In genomic region chr17:65562206-65562531, GRCh38 we compare ENCODE assay signal across 1 cellular context.
TF ChIP-seq lines count a peak whose summit lies in the region.

No MANE protein-coding gene starts in this region.

TF ChIP-seq in HepG2, 621 proteins besides CTCF, POLR2A, EP300 and RAD21 (continued from another document and continues in another):
- TF ChIP-seq CREBL2 (CRISPR knock-in tag; IDR thresholded peaks at IDR 0.05; ENCODE audit: borderline replicate concordance) (peak; percentile 4; the same call in 1 of the 2 replicates), LCORL (IDR thresholded peaks at IDR 0.05) (no peak), LCORL (CRISPR knock-in tag; IDR thresholded peaks at IDR 0.05) (0 out of 2 replicates have a peak, but pooled peaks have one; percentile 56), HNRNPUL1 (IDR thresholded peaks at IDR 0.05; ENCODE audit: low read depth, low read length) (no peak), GTF3A (CRISPR knock-in tag; conservative IDR thresholded peaks at IDR 0.05) (no peak; the same call in 1 of the 2 replicates), YEATS4 (CRISPR knock-in tag; IDR thresholded peaks at IDR 0.05; ENCODE audit: borderline replicate concordance) (no peak), TBX2 (CRISPR knock-in tag; IDR thresholded peaks at IDR 0.05; ENCODE audit: borderline replicate concordance) (peak; percentile 42; the same call in 1 of the 2 replicates), HINFP (CRISPR knock-in tag; IDR thresholded peaks at IDR 0.05; ENCODE audit: low read depth) (no peak; the same call in 1 of the 2 replicates), NFIC (IDR thresholded peaks at IDR 0.05; ENCODE audit: low read length) (no peak), ZNF792 (CRISPR knock-in tag; IDR thresholded peaks at IDR 0.05) (no peak), ZFP37 (CRISPR knock-in tag; IDR thresholded peaks at IDR 0.05; ENCODE audit: borderline replicate concordance) (no peak; the same call in 1 of the 2 replicates), NCOA2 (CRISPR knock-in tag; IDR thresholded peaks at IDR 0.05) (no peak), ZNF687 (CRISPR knock-in tag; IDR thresholded peaks at IDR 0.05) (peak; percentile 18), FOXO4 (CRISPR knock-in tag; conservative IDR thresholded peaks at IDR 0.05) (no peak), ZNF878 (CRISPR knock-in tag; IDR thresholded peaks at IDR 0.05) (0 out of 2 replicates have a peak, but pooled peaks have one; percentile 2), HMGXB4 (CRISPR knock-in tag; IDR thresholded peaks at IDR 0.05; ENCODE audit: borderline replicate concordance in 1 of 2, low read depth in 1 of 2) (peak in 1 of 2 experiments; percentile 9; a peak in 1 of 4 replicates), ZNF746 (CRISPR knock-in tag; IDR thresholded peaks at IDR 0.05) (no peak), ZNF441 (CRISPR knock-in tag; IDR thresholded peaks at IDR 0.05; ENCODE audit: borderline replicate concordance) (no peak), HIVEP1 (CRISPR knock-in tag; IDR thresholded peaks at IDR 0.05) (no peak), ZNF75D (CRISPR knock-in tag; IDR thresholded peaks at IDR 0.05; ENCODE audit: borderline replicate concordance) (no peak), ZNF333 (CRISPR knock-in tag; IDR thresholded peaks at IDR 0.05; ENCODE audit: borderline replicate concordance) (no peak), BRF2 (CRISPR knock-in tag; IDR thresholded peaks at IDR 0.05) (0 out of 2 replicates have a peak, but pooled peaks have one; percentile 2), GLI4 (CRISPR knock-in tag; IDR thresholded peaks at IDR 0.05; ENCODE audit: borderline replicate concordance) (0 out of 2 replicates have a peak, but pooled peaks have one; percentile 8), TBL1XR1 (IDR thresholded peaks at IDR 0.05; ENCODE audit: borderline replicate concordance, low read length, partially characterized antibody) (no peak), ZNF556 (CRISPR knock-in tag; IDR thresholded peaks at IDR 0.05; ENCODE audit: borderline replicate concordance) (0 out of 2 replicates have a peak, but pooled peaks have one; percentile 7), DMTF1 (CRISPR knock-in tag; IDR thresholded peaks at IDR 0.05) (no peak), SCMH1 (CRISPR knock-in tag; IDR thresholded peaks at IDR 0.05; ENCODE audit: borderline replicate concordance) (no peak), RORA (CRISPR knock-in tag; IDR thresholded peaks at IDR 0.05) (0 out of 2 replicates have a peak, but pooled peaks have one; percentile 5), ZNF782 (CRISPR knock-in tag; IDR thresholded peaks at IDR 0.05; ENCODE audit: borderline replicate concordance) (no peak), CHD2 (IDR thresholded peaks at IDR 0.05; ENCODE audit: low read depth, low read length) (no peak), ZNF136 (CRISPR knock-in tag; IDR thresholded peaks at IDR 0.05; ENCODE audit: low read depth) (0 out of 2 replicates have a peak, but pooled peaks have one; percentile 27), ZNF350 (CRISPR knock-in tag; IDR thresholded peaks at IDR 0.05; ENCODE audit: borderline replicate concordance, low read depth) (no peak; the same call in 1 of the 2 replicates), SMAD9 (CRISPR knock-in tag; IDR thresholded peaks at IDR 0.05) (peak; percentile 7; the same call in 1 of the 2 replicates), ZNF615 (CRISPR knock-in tag; IDR thresholded peaks at IDR 0.05; ENCODE audit: borderline replicate concordance) (no peak), NFKBIZ (CRISPR knock-in tag; IDR thresholded peaks at IDR 0.05) (no peak; the same call in 1 of the 2 replicates), NFRKB (IDR thresholded peaks at IDR 0.05) (no peak), ZNF546 (CRISPR knock-in tag; conservative IDR thresholded peaks at IDR 0.05) (no peak), LBX2 (CRISPR knock-in tag; IDR thresholded peaks at IDR 0.05; ENCODE audit: borderline replicate concordance) (no peak), RFX3 (CRISPR knock-in tag; IDR thresholded peaks at IDR 0.05) (no peak), ZZZ3 (CRISPR knock-in tag; IDR thresholded peaks at IDR 0.05; ENCODE audit: borderline replicate concordance) (no peak), FUBP1 (CRISPR knock-in tag; IDR thresholded peaks at IDR 0.05; ENCODE audit: borderline replicate concordance) (no peak; the same call in 1 of the 2 replicates), FOXK1 (CRISPR knock-in tag; IDR thresholded peaks at IDR 0.05; ENCODE audit: borderline replicate concordance, low read depth) (no peak), FOXJ3 (CRISPR knock-in tag; IDR thresholded peaks at IDR 0.05; ENCODE audit: borderline replicate concordance) (0 out of 2 replicates have a peak, but pooled peaks have one; percentile 10), ZNF510 (CRISPR knock-in tag; IDR thresholded peaks at IDR 0.05; ENCODE audit: low read depth) (no peak), KAT2B (IDR thresholded peaks at IDR 0.05; ENCODE audit: borderline replicate concordance, low read depth, low read length) (no peak), DNMT1 (CRISPR knock-in tag; IDR thresholded peaks at IDR 0.05) (no peak), CHCHD3 (CRISPR knock-in tag; IDR thresholded peaks at IDR 0.05) (0 out of 2 replicates have a peak, but pooled peaks have one; percentile 8), RBFOX2 (IDR thresholded peaks at IDR 0.05; ENCODE audit: low read depth, low read length) (0 out of 2 replicates have a peak, but pooled peaks have one; percentile 2), ZNF543 (CRISPR knock-in tag; IDR thresholded peaks at IDR 0.05) (peak; percentile 22), ARHGAP35 (CRISPR knock-in tag; IDR thresholded peaks at IDR 0.05; ENCODE audit: borderline replicate concordance) (no peak), SNRNP70 (IDR thresholded peaks at IDR 0.05; ENCODE audit: low read depth, low read length) (no peak), GPN1 (CRISPR knock-in tag; IDR thresholded peaks at IDR 0.05; ENCODE audit: borderline replicate concordance) (no peak)
